Comparison of ENCODE assay signal across 18 cellular contexts in genomic region chr11:799641-800316, GRCh38. TPM values are rescaled to one million over a fixed set of nuclear protein-coding genes. Genes with fewer than 3 reads are reported as not detected.
A peak's percentile ranks its signal among the peaks of the same experiment; 100 is the strongest.
DNase-seq lines count a peak whose midpoint lies in the region; ATAC-seq and TF ChIP-seq lines count a peak whose summit lies in the region.
"Had no signal": no experiment of that assay in that cellular context is flagged by ENCODE, and none has a peak within 500 bp of the region (broad histone marks: within the 10 kb centered on the region; RNA-seq: fewer than 3 reads in every experiment).

No MANE protein-coding gene starts in this region.

- H2BK12ac ChIP-seq in mesenchymal stem cell (ENCODE audit: low read length in 2 of 2) = no peak overlapping the region

- H3K4me2 ChIP-seq in mesenchymal stem cell (ENCODE audit: low read length, poor library complexity, severe bottlenecking) = no peak overlapping the region
- no peak overlapping the region for H3K4me2 ChIP-seq in mesendoderm (ENCODE audit: low read length)

- CTCF ChIA-PET in RWPE1 (lab: Yijun Ruan, JAX) = interaction anchor here (0.6 kb wide), 1 partner anchor 132 kb away, joined by 3 read pairs; no protein-coding TSS in a partner anchor

- H4K5ac ChIP-seq in mesendoderm (ENCODE audit: low read length) = no peak overlapping the region

- peaks cover 3% of the 10 kb centered on the region for H3K79me2 ChIP-seq in mesendoderm (ENCODE audit: control insufficient read depth, insufficient read depth, low read length)

- H3K4me3 ChIP-seq in mesenchymal stem cell (ENCODE audit: insufficient read depth in 1 of 2, low read depth in 1 of 2, low read length in 2 of 2) (no peak overlapping the region), mesendoderm (ENCODE audit: low read length) (no peak overlapping the region)
- H3K4me3 ChIP-seq: SJCRH30 had no signal

- H3K36me3 ChIP-seq in mesenchymal stem cell (ENCODE audit: control insufficient read depth in 1 of 2, insufficient read depth in 2 of 2, low read depth in 1 of 2, low read length in 2 of 2) = peaks cover 48 to 56% of the 10 kb centered on the region in 2 experiments
- no peaks in the 10 kb centered on the region for H3K36me3 ChIP-seq in mesendoderm (ENCODE audit: control insufficient read depth, insufficient read depth, low read length)
- H3K36me3 ChIP-seq: BE2C had no signal

- WGBS in mesenchymal stem cell = 95% methylated on average over 32 of the region's 32 CpGs
- no CpG with 5 or more reads among the region's 32 CpGs for WGBS in mesendoderm (ENCODE audit: extremely low coverage, insufficient coverage, low lambda C conversion rate)

- no peak overlapping the region for H3K14ac ChIP-seq in mesenchymal stem cell (ENCODE audit: low read length in 2 of 2)

- intact Hi-C loops in left ventricle myocardium superior (cut with micrococcal nuclease) (no loop called here), cardiac septum (cut with DNase I) (no loop called here)

- H3K9ac ChIP-seq in mesenchymal stem cell (ENCODE audit: low read length) (no peak overlapping the region), mesendoderm (ENCODE audit: low read length) (no peak overlapping the region)

- peak overlapping the region; percentile 40 for H4K91ac ChIP-seq in mesenchymal stem cell (ENCODE audit: low read length)

- ATAC-seq in left ventricle myocardium superior (no peak), GM21381 (IDR thresholded peaks at IDR 0.05; ENCODE audit: unreplicated experiment) (no peak)
- ATAC-seq: T-cell had no signal

- peaks cover 33% of the 10 kb centered on the region for H3K79me1 ChIP-seq in mesenchymal stem cell (replicated peaks; ENCODE audit: low read length, poor library complexity, severe bottlenecking)
- peaks cover 4% of the 10 kb centered on the region for H3K79me1 ChIP-seq in mesendoderm (ENCODE audit: low read length)

- H4K8ac ChIP-seq in mesenchymal stem cell (ENCODE audit: low read length) = no peak overlapping the region
- H4K8ac ChIP-seq in mesendoderm (ENCODE audit: low read depth, low read length) = no peak overlapping the region

- no peak overlapping the region for H2AFZ ChIP-seq in mesenchymal stem cell (ENCODE audit: low read depth, low read length)

- H3K9me3 ChIP-seq in mesenchymal stem cell (ENCODE audit: control insufficient read depth, low read length) = no peaks in the 10 kb centered on the region
- H3K9me3 ChIP-seq: BE2C, SJCRH30 had no signal

- H3K4ac ChIP-seq in mesenchymal stem cell (ENCODE audit: low read depth in 1 of 2, low read length in 2 of 2) (no peak overlapping the region), mesendoderm (ENCODE audit: low read depth, low read length) (no peak overlapping the region)

- H2BK120ac ChIP-seq in mesenchymal stem cell (ENCODE audit: low read depth, low read length) = no peak overlapping the region
- H2BK120ac ChIP-seq in mesendoderm (ENCODE audit: low read depth, low read length) = no peak overlapping the region

- no peak for TF ChIP-seq CTCF in RWPE1 (conservative IDR thresholded peaks at IDR 0.05; ENCODE audit: low read depth)

- H3K27ac ChIP-seq in RWPE1 = peak overlapping the region; percentile 96
- no peak overlapping the region for H3K27ac ChIP-seq in mesenchymal stem cell (ENCODE audit: low read length, poor library complexity, severe bottlenecking)
- H3K27ac ChIP-seq in mesendoderm (ENCODE audit: low read depth, low read length) = no peak overlapping the region
- H3K27ac ChIP-seq: SJCRH30 had no signal

- H2BK5ac ChIP-seq in mesenchymal stem cell (ENCODE audit: low read depth, low read length, poor library complexity, severe bottlenecking) (no peak overlapping the region), mesendoderm (ENCODE audit: low read length) (no peak overlapping the region)

- DNase-seq in left ventricle myocardium superior = peak; percentile 31
- DNase-seq in cardiac septum (ENCODE audit: low spot score) = no peak
- no peak for DNase-seq in RWPE1 (ENCODE audit: low spot score)
- no peak for DNase-seq in mesenchymal stem cell
- no peak for DNase-seq in GM03348 (ENCODE audit: low spot score)
- DNase-seq in mesendoderm = no peak
- DNase-seq: BE2C, COR-L47, DMS79, GOT3, NCI-H1105, NCI-H2029 treated with DMSO at 0.1 percent for 48 hours, NCI-H226, NCI-H510A treated with DMSO at 0.1 percent for 48 hours, NCI-H748 treated with DMSO at 0.1 percent for 48 hours, T-cell had no signal

- H3K23ac ChIP-seq in mesenchymal stem cell (ENCODE audit: low read length in 2 of 2) (no peak overlapping the region), mesendoderm (ENCODE audit: low read length) (no peak overlapping the region)

- H3K4me1 ChIP-seq in mesenchymal stem cell (ENCODE audit: control insufficient read depth, insufficient read depth, low read depth, low read length) = peaks cover 44% of the 10 kb centered on the region
- H3K4me1 ChIP-seq in mesendoderm (ENCODE audit: control insufficient read depth, low read depth, low read length) = peaks cover 4% of the 10 kb centered on the region

- POLR2A ChIA-PET in RWPE1 (lab: Yijun Ruan, JAX; ENCODE audit: low non-redundant PET) = no interaction called here

- H2BK15ac ChIP-seq in mesenchymal stem cell (ENCODE audit: low read depth, poor library complexity, severe bottlenecking) (no peak overlapping the region), mesendoderm (replicated peaks; ENCODE audit: low read depth) (no peak overlapping the region)

- no peaks in the 10 kb centered on the region for H3K27me3 ChIP-seq in mesenchymal stem cell (ENCODE audit: control insufficient read depth in 1 of 2, insufficient read depth in 1 of 2, low read length in 2 of 2)
- no peaks in the 10 kb centered on the region for H3K27me3 ChIP-seq in mesendoderm (ENCODE audit: insufficient read depth, low read length, poor library complexity)
- H3K27me3 ChIP-seq: BE2C, SJCRH30 had no signal

- no peak overlapping the region for H3K56ac ChIP-seq in mesendoderm (ENCODE audit: low read length)

- H3K18ac ChIP-seq in mesenchymal stem cell (ENCODE audit: low read depth in 1 of 2, low read length in 2 of 2) (no peak overlapping the region), mesendoderm (ENCODE audit: low read length) (no peak overlapping the region)

- no peak overlapping the region for H2AK5ac ChIP-seq in mesenchymal stem cell (ENCODE audit: low read length, severe bottlenecking)
- no peak overlapping the region for H2AK5ac ChIP-seq in mesendoderm (ENCODE audit: low read length)

RNA-seq across cellular contexts. Expression of gene SLC25A22, which starts 1.7 kb away (rescaled TPM):
- total RNA-seq in left ventricle myocardium superior (3.5 TPM), cardiac septum (4.7 TPM)
- polyA plus RNA-seq in mesenchymal stem cell (2013, experiment 1 of 2) = 11.7 TPM
- polyA plus RNA-seq in mesenchymal stem cell (2013, experiment 2 of 2) = 10.9 TPM
- 30.5 TPM for polyA plus RNA-seq in mesendoderm (2013, experiment 1 of 2)
- polyA plus RNA-seq in mesendoderm (2013, experiment 2 of 2) = 30.6 TPM

RNA-seq across cellular contexts. Expression of gene PIDD1, which starts 5.3 kb away (rescaled TPM):
- total RNA-seq in left ventricle myocardium superior = 8.5 TPM
- 12.1 TPM for total RNA-seq in cardiac septum
- 8.3 TPM for polyA plus RNA-seq in mesenchymal stem cell (2013, experiment 1 of 2)
- polyA plus RNA-seq in mesenchymal stem cell (2013, experiment 2 of 2) = 9.2 TPM
- polyA plus RNA-seq in mesendoderm (2013, experiment 1 of 2) = 9.5 TPM
- 9.2 TPM for polyA plus RNA-seq in mesendoderm (2013, experiment 2 of 2)

RNA-seq across cellular contexts. Expression of gene CEND1, which starts 9.9 kb away (rescaled TPM):
- not detected for total RNA-seq in left ventricle myocardium superior
- total RNA-seq in cardiac septum = 0.65 TPM
- polyA plus RNA-seq in mesenchymal stem cell (2013, experiment 1 of 2) = 0.03 TPM
- 0.11 TPM for polyA plus RNA-seq in mesenchymal stem cell (2013, experiment 2 of 2)
- 0.13 TPM for polyA plus RNA-seq in mesendoderm (2013, experiment 1 of 2)
- 0.15 TPM for polyA plus RNA-seq in mesendoderm (2013, experiment 2 of 2)

RNA-seq across cellular contexts. Expression of gene RPLP2, which starts 10.0 kb away (rescaled TPM):
- total RNA-seq in left ventricle myocardium superior = 942 TPM
- 781 TPM for total RNA-seq in cardiac septum
- 3,881 TPM for polyA plus RNA-seq in mesenchymal stem cell (2013, experiment 1 of 2)
- 4,036 TPM for polyA plus RNA-seq in mesenchymal stem cell (2013, experiment 2 of 2)
- polyA plus RNA-seq in mesendoderm (2013, experiment 1 of 2) = 5,392 TPM
- 5,255 TPM for polyA plus RNA-seq in mesendoderm (2013, experiment 2 of 2)

RNA-seq across cellular contexts. Expression of gene PNPLA2, which starts 18.9 kb away (rescaled TPM):
- total RNA-seq in left ventricle myocardium superior = 321 TPM
- total RNA-seq in cardiac septum = 209 TPM
- 30.6 TPM for polyA plus RNA-seq in mesenchymal stem cell (2013, experiment 1 of 2)
- polyA plus RNA-seq in mesenchymal stem cell (2013, experiment 2 of 2) = 30.0 TPM
- 25.3 TPM for polyA plus RNA-seq in mesendoderm (2013, experiment 1 of 2)
- 26.5 TPM for polyA plus RNA-seq in mesendoderm (2013, experiment 2 of 2)
